In genomic region chrX:119468186-119468929, GRCh38 we compare ENCODE assay signal across 1 cellular context.
TF ChIP-seq lines count a peak whose summit lies in the region.

SLC25A5 (plus strand) TSS chrX:119468444; CDS start chrX:119468516, 72 bp downstream.

TF ChIP-seq in HepG2, 621 proteins besides CTCF, POLR2A, EP300 and RAD21 (continued from another document and continues in another):
- peak; percentile 56; the same call in 1 of the 2 replicates for TF ChIP-seq HMGXB3 (CRISPR knock-in tag; IDR thresholded peaks at IDR 0.05; ENCODE audit: borderline replicate concordance)
- no peak for TF ChIP-seq MLLT10 (CRISPR knock-in tag; IDR thresholded peaks at IDR 0.05)
- TF ChIP-seq KMT2B (CRISPR knock-in tag; IDR thresholded peaks at IDR 0.05) = no peak
- no peak for TF ChIP-seq SNAPC2 (CRISPR knock-in tag; IDR thresholded peaks at IDR 0.05)
- TF ChIP-seq SALL1 (CRISPR knock-in tag; IDR thresholded peaks at IDR 0.05) = no peak; the same call in 1 of the 2 replicates
- TF ChIP-seq ZNF225 (CRISPR knock-in tag; IDR thresholded peaks at IDR 0.05) = no peak
- TF ChIP-seq THAP9 (CRISPR knock-in tag; IDR thresholded peaks at IDR 0.05; ENCODE audit: borderline replicate concordance) = peak; percentile 93; the same call in 1 of the 2 replicates
- no peak for TF ChIP-seq ZNF142 (CRISPR knock-in tag; IDR thresholded peaks at IDR 0.05)
- peak; percentile 38; the same call in 1 of the 2 replicates for TF ChIP-seq ZNF572 (CRISPR knock-in tag; IDR thresholded peaks at IDR 0.05)
- no peak for TF ChIP-seq ZFY (CRISPR knock-in tag; IDR thresholded peaks at IDR 0.05)
- no peak for TF ChIP-seq PRMT3 (CRISPR knock-in tag; IDR thresholded peaks at IDR 0.05; ENCODE audit: borderline replicate concordance, low read depth)
- TF ChIP-seq HOXA5 (CRISPR knock-in tag; IDR thresholded peaks at IDR 0.05) = no peak
- peak; percentile 79 for TF ChIP-seq MAX (IDR thresholded peaks at IDR 0.05)
- no peak for TF ChIP-seq PRDM15 (CRISPR knock-in tag; IDR thresholded peaks at IDR 0.05)
- TF ChIP-seq MXI1 (IDR thresholded peaks at IDR 0.05; ENCODE audit: borderline replicate concordance, low read depth, low read length) = peak; percentile 6; the same call in 1 of the 3 replicates
- no peak for TF ChIP-seq HCFC1 (IDR thresholded peaks at IDR 0.05; ENCODE audit: low read depth, low read length)
- TF ChIP-seq ZNF740 (CRISPR knock-in tag; IDR thresholded peaks at IDR 0.05) = no peak
- TF ChIP-seq RBM39 (IDR thresholded peaks at IDR 0.05; ENCODE audit: low read depth, low read length, poor library complexity, severe bottlenecking) = peak; percentile 87
- TF ChIP-seq MZF1 (CRISPR knock-in tag; IDR thresholded peaks at IDR 0.05; ENCODE audit: borderline replicate concordance) = no peak
- TF ChIP-seq SNAPC5 (CRISPR knock-in tag; IDR thresholded peaks at IDR 0.05; ENCODE audit: borderline replicate concordance) = no peak
- TF ChIP-seq ZNF816 (CRISPR knock-in tag; IDR thresholded peaks at IDR 0.05; ENCODE audit: borderline replicate concordance) = no peak
- TF ChIP-seq ZNF253 (CRISPR knock-in tag; IDR thresholded peaks at IDR 0.05; ENCODE audit: borderline replicate concordance) = no peak
- TF ChIP-seq NFYB (CRISPR knock-in tag; IDR thresholded peaks at IDR 0.05) = peak; percentile 61
- no peak for TF ChIP-seq ZNF12 (CRISPR knock-in tag; IDR thresholded peaks at IDR 0.05)
- no peak for TF ChIP-seq ATF4 (CRISPR knock-in tag; IDR thresholded peaks at IDR 0.05)
- TF ChIP-seq ZNF569 (CRISPR knock-in tag; IDR thresholded peaks at IDR 0.05; ENCODE audit: borderline replicate concordance) = no peak
- TF ChIP-seq ZSCAN21 (CRISPR knock-in tag; IDR thresholded peaks at IDR 0.05; ENCODE audit: borderline replicate concordance) = peak; percentile 13; the same call in 1 of the 2 replicates
- TF ChIP-seq ZNF841 (CRISPR knock-in tag; IDR thresholded peaks at IDR 0.05; ENCODE audit: borderline replicate concordance) = no peak
- TF ChIP-seq DR1 (CRISPR knock-in tag; IDR thresholded peaks at IDR 0.05) = peak; percentile 91
- no peak for TF ChIP-seq ZNF678 (CRISPR knock-in tag; IDR thresholded peaks at IDR 0.05)
- no peak for TF ChIP-seq SRSF4 (IDR thresholded peaks at IDR 0.05; ENCODE audit: low read depth, low read length, poor library complexity, severe bottlenecking)
- TF ChIP-seq NFKB2 (CRISPR knock-in tag; IDR thresholded peaks at IDR 0.05; ENCODE audit: borderline replicate concordance) = peak; percentile 27; the same call in 1 of the 2 replicates
- TF ChIP-seq ZNF550 (CRISPR knock-in tag; IDR thresholded peaks at IDR 0.05; ENCODE audit: borderline replicate concordance) = no peak
- TF ChIP-seq ZNF639 (CRISPR knock-in tag; conservative IDR thresholded peaks at IDR 0.05) = no peak
- TF ChIP-seq ZNF296 (CRISPR knock-in tag; conservative IDR thresholded peaks at IDR 0.05) = no peak
- no peak; the same call in 1 of the 2 replicates for TF ChIP-seq ZNF547 (CRISPR knock-in tag; IDR thresholded peaks at IDR 0.05)
- TF ChIP-seq RARG (CRISPR knock-in tag; IDR thresholded peaks at IDR 0.05; ENCODE audit: low read depth) = no peak
- no peak for TF ChIP-seq ZNF660 (CRISPR knock-in tag; IDR thresholded peaks at IDR 0.05; ENCODE audit: borderline replicate concordance, low read depth)
- no peak for TF ChIP-seq ZFYVE20 (CRISPR knock-in tag; IDR thresholded peaks at IDR 0.05; ENCODE audit: borderline replicate concordance, low read depth)
- TF ChIP-seq GATAD2A (CRISPR knock-in tag; IDR thresholded peaks at IDR 0.05) = no peak
- peak; percentile 59 for TF ChIP-seq SAP130 (CRISPR knock-in tag; IDR thresholded peaks at IDR 0.05; ENCODE audit: low read depth)
- no peak for TF ChIP-seq NBN (conservative IDR thresholded peaks at IDR 0.05)
- TF ChIP-seq ARNTL (CRISPR knock-in tag; IDR thresholded peaks at IDR 0.05) = 0 out of 2 replicates have a peak, but pooled peaks have one; percentile 16
- no peak for TF ChIP-seq ZFP41 (CRISPR knock-in tag; IDR thresholded peaks at IDR 0.05; ENCODE audit: borderline replicate concordance)
- no peak for TF ChIP-seq ZNF772 (CRISPR knock-in tag; IDR thresholded peaks at IDR 0.05)
- TF ChIP-seq SP5 (CRISPR knock-in tag; IDR thresholded peaks at IDR 0.05; ENCODE audit: borderline replicate concordance, low read depth) = peak; percentile 62; the same call in 1 of the 2 replicates
